Comparison of ENCODE assay signal across 8 cellular contexts in genomic region chr16:56990407-56991286, GRCh38. TPM values are rescaled to one million over a fixed set of nuclear protein-coding genes. Genes with fewer than 3 reads are reported as not detected.
DNase-seq lines count a peak whose midpoint lies in the region; ATAC-seq and TF ChIP-seq lines count a peak whose summit lies in the region.

No MANE protein-coding gene starts in this region.

- TF ChIP-seq CTCF in BE2C (IDR thresholded peaks at IDR 0.05; ENCODE audit: low read depth, low read length) (no peak), MCF 10A (IDR thresholded peaks at IDR 0.05; ENCODE audit: unreplicated experiment) (no peak), natural killer cell (IDR thresholded peaks at IDR 0.05) (no peak)

- POLR2A ChIA-PET in MCF 10A (lab: Yijun Ruan, JAX) = interaction anchor here (0.6 to 1.6 kb wide), 4 partner anchors 9 to 218 kb away, joined by 3 to 7 read pairs (median 6); partner anchors contain the start of genes HERPUD1, PSME3IP1 and RSPRY1

- H3K4me3 Mint-ChIP-seq in MCF 10A (ENCODE audit: unreplicated experiment) (peak overlapping the region; percentile 100), natural killer cell (peak overlapping the region; percentile 89)

- H3K36me3 ChIP-seq in BE2C = no peaks in the 10 kb centered on the region

- DNase-seq in BE2C (no peak), KG1 (lab: John Stamatoyannopoulos, UW) (peak; percentile 12), MCF 10A (ENCODE audit: unreplicated experiment) (no peak), natural killer cell (no peak), DMS 273 (lab: John Stamatoyannopoulos, UW; ENCODE audit: unreplicated experiment) (no peak), HPDE6-E6E7 (ENCODE audit: extremely low spot score) (no peak)

- CTCF ChIA-PET in MCF 10A (lab: Yijun Ruan, JAX) = no interaction called here

- H3K27me3 ChIP-seq in BE2C = no peaks in the 10 kb centered on the region

- peak overlapping the region; percentile 80 for H3K4me3 ChIP-seq in BE2C (ENCODE audit: low read depth, low read length)

- intact Hi-C loops in MCF 10A (cut with micrococcal nuclease) = no loop called here
- intact Hi-C loops in natural killer cell (cut with micrococcal nuclease) = no loop called here

- H3K27ac Mint-ChIP-seq in MCF 10A (ENCODE audit: low read depth, unreplicated experiment) (no peak overlapping the region), natural killer cell (peak overlapping the region; percentile 91 to 99)

- H3K4me1 Mint-ChIP-seq in MCF 10A (ENCODE audit: insufficient read depth, unreplicated experiment) (peaks cover 16% of the 10 kb centered on the region), natural killer cell (peaks cover 67 to 69% of the 10 kb centered on the region in 2 donors)

- no peaks in the 10 kb centered on the region for H3K27me3 Mint-ChIP-seq in MCF 10A (ENCODE audit: insufficient read depth, unreplicated experiment)
- no peaks in the 10 kb centered on the region for H3K27me3 Mint-ChIP-seq in natural killer cell (ENCODE audit: low read depth in 2 of 2)

- H3K4me1 ChIP-seq in BE2C = peaks cover 2% of the 10 kb centered on the region

- no TSS peak for BruUV-seq in MCF 10A (replicated peaks; lab: Mats Ljungman, UMichigan)

- H3K9me3 Mint-ChIP-seq in MCF 10A (ENCODE audit: unreplicated experiment) = no peaks in the 10 kb centered on the region
- no peaks in the 10 kb centered on the region for H3K9me3 Mint-ChIP-seq in natural killer cell

- H3K36me3 Mint-ChIP-seq in MCF 10A (ENCODE audit: insufficient read depth, unreplicated experiment) (no peaks in the 10 kb centered on the region), natural killer cell (peaks cover 8% of the 10 kb centered on the region)

- ATAC-seq in natural killer cell = no peak
- no peak for ATAC-seq in GM21737 (IDR thresholded peaks at IDR 0.05; ENCODE audit: unreplicated experiment)
- no peak for ATAC-seq in HG03139 (IDR thresholded peaks at IDR 0.05; ENCODE audit: unreplicated experiment)

- no peaks in the 10 kb centered on the region for H3K9me3 ChIP-seq in BE2C

RNA-seq across cellular contexts. Expression of gene NLRC5, which starts 1.3 kb away (rescaled TPM):
- polyA plus RNA-seq in BE2C (2012; ENCODE audit: insufficient read depth, insufficient read length, low read depth) = 11.6 TPM
- total RNA-seq in MCF 10A (2022) = 8.0 and 14.5 TPM in 2 replicates
- 100 to 1,000 TPM; 320 to 563 (median 535) TPM for total RNA-seq in natural killer cell

RNA-seq across cellular contexts. Expression of gene CETP, which starts 28.9 kb away (rescaled TPM):
- not detected for polyA plus RNA-seq in BE2C (2012; ENCODE audit: insufficient read depth, insufficient read length, low read depth)
- not detected in 2 replicates for total RNA-seq in MCF 10A (2022)
- total RNA-seq in natural killer cell = under 1 TPM in 1 of 3 donors, not detected in 2; 0.14 TPM

RNA-seq across cellular contexts. Expression of gene HERPUD1, which starts 58.7 kb away (rescaled TPM):
- polyA plus RNA-seq in BE2C (2012; ENCODE audit: insufficient read depth, insufficient read length, low read depth) = 191 TPM
- total RNA-seq in MCF 10A (2022) (201 and 242 TPM in 2 replicates), natural killer cell (100 to 1,000 TPM; 181 to 266 (median 243) TPM)

Comparison
In these comparisons a context has a peak if more than half of its experiments do, and no peak if none do; other contexts are left out.
1. RNA of gene NLRC5, which starts 1.3 kb away (total RNA-seq): 320 to 563 TPM in natural killer cell; 8.0 to 14.5 TPM in MCF 10A; every median in the first group is over 10 times any median in the second.